ENCODE assay signal across 20 cellular contexts in the genomic region with DNA sequence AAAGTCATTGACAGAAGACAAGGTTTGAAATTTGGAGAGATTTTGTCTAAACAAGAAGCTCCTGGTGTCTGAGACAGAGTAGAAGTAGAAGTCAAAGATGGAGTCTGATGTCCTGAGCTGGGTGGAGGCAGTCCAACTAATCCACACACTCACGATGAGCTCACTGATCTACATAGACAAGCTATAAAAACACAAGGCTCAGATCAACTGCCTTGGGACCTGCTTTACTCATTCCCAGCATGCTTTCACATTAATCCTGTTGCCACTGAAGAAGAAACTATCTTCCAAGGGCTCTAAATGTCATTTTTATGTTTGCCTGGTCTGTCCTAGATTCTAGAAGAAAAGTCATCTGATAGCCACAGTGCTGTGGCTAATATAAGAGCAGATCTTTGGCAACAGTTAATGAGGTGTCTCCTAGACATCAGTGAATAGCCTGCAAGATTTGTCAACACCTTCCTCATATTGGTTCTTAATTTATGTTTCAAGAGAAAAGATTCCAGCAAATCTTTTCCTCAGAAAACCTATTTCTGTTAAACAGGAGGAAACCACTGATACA.
DNase-seq lines count a peak whose midpoint lies in the region; ATAC-seq, FAIRE-seq and TF ChIP-seq lines count a peak whose summit lies in the region.
"Had no signal": no experiment of that assay in that cellular context is flagged by ENCODE, and none has a peak within 500 bp of the region (broad histone marks: within the 10 kb centered on the region; RNA-seq: fewer than 3 reads in every experiment).

No MANE protein-coding gene starts in this region.

- no peaks in the 10 kb centered on the region for H3K36me3 Mint-ChIP-seq in astrocyte (ENCODE audit: low read depth, unreplicated experiment)
- H3K36me3 Mint-ChIP-seq: activated CD4-positive, alpha-beta memory T cell treated with anti-CD3 and anti-CD28 coated beads for 36 hours; mesothelial cell of epicardium had no signal

- peak overlapping the region; percentile 56 for H3K27ac ChIP-seq in GM23248
- H3K27ac ChIP-seq in astrocyte (ENCODE audit: low read depth, low read length), result no peak overlapping the region
- H3K27ac ChIP-seq in Karpas-422 (ENCODE audit: low read length), result no peak overlapping the region

- H2AFZ ChIP-seq in GM23248 (peak overlapping the region; percentile 65), astrocyte (ENCODE audit: low read depth, low read length) (no peak overlapping the region), Karpas-422 (ENCODE audit: low read length) (no peak overlapping the region)

- H4K20me1 ChIP-seq in GM23248 (ENCODE audit: insufficient read depth) (no peaks in the 10 kb centered on the region), astrocyte (ENCODE audit: insufficient read depth, low read length) (no peaks in the 10 kb centered on the region), Karpas-422 (ENCODE audit: insufficient read depth, low read depth, low read length) (no peaks in the 10 kb centered on the region)

- no peaks in the 10 kb centered on the region for H3K4me1 Mint-ChIP-seq in astrocyte (ENCODE audit: low read depth, unreplicated experiment)
- H3K4me1 Mint-ChIP-seq: stimulated activated naive CD8-positive, alpha-beta T cell treated with anti-CD3 and anti-CD28 coated beads, Interleukin-15, amount 100 ng/mL, for 72 hours had no signal

- in situ Hi-C loops in GM23248 (cut with MboI), result no loop called here

- H3K27ac Mint-ChIP-seq in astrocyte (ENCODE audit: unreplicated experiment), result no peak overlapping the region
- H3K27ac Mint-ChIP-seq: activated CD4-positive, alpha-beta memory T cell treated with anti-CD3 and anti-CD28 coated beads for 36 hours; activated T-cell treated with anti-CD3 and anti-CD28 coated beads, Interleukin-2, amount 50 U/mL, for 72 hours; stimulated activated naive CD8-positive, alpha-beta T cell treated with anti-CD3 and anti-CD28 coated beads, Interleukin-15, amount 100 ng/mL, for 72 hours had no signal

- no peak overlapping the region for H3K4me3 Mint-ChIP-seq in astrocyte (ENCODE audit: unreplicated experiment)
- H3K4me3 Mint-ChIP-seq: activated CD4-positive, alpha-beta memory T cell treated with anti-CD3 and anti-CD28 coated beads for 36 hours; activated T-cell treated with anti-CD3 and anti-CD28 coated beads, Interleukin-2, amount 50 U/mL, for 72 hours; mesothelial cell of epicardium; stimulated activated naive CD8-positive, alpha-beta T cell treated with anti-CD3 and anti-CD28 coated beads, Interleukin-15, amount 100 ng/mL, for 72 hours had no signal

- no peak overlapping the region for H3K4me3 ChIP-seq in GM23248
- H3K4me3 ChIP-seq in astrocyte (ENCODE audit: insufficient read depth, low read depth, low read length), result no peak overlapping the region
- no peak overlapping the region for H3K4me3 ChIP-seq in Karpas-422 (ENCODE audit: low read length)

- no peak for TF ChIP-seq CTCF in astrocyte (IDR thresholded peaks at IDR 0.05; ENCODE audit: insufficient read depth, low read depth, low read length)

- intact Hi-C loops in left ventricle myocardium superior (cut with micrococcal nuclease), result no loop called here

- no peaks in the 10 kb centered on the region for H3K9me2 ChIP-seq in GM23248 (ENCODE audit: insufficient read depth)
- no peaks in the 10 kb centered on the region for H3K9me2 ChIP-seq in Karpas-422 (replicated peaks; ENCODE audit: insufficient read depth, low read length)

- peak overlapping the region; percentile 23; the same call in 1 of the 2 replicates for H3K9ac ChIP-seq in GM23248
- no peak overlapping the region for H3K9ac ChIP-seq in astrocyte (ENCODE audit: low read length)
- no peak overlapping the region for H3K9ac ChIP-seq in Karpas-422 (ENCODE audit: low read length)

- H3K4me2 ChIP-seq in GM23248 (ENCODE audit: unreplicated experiment) (peak overlapping the region; percentile 27), astrocyte (ENCODE audit: low read length) (no peak overlapping the region), Karpas-422 (ENCODE audit: low read depth, low read length, poor library complexity, severe bottlenecking) (no peak overlapping the region)

- H3K27me3 ChIP-seq in GM23248 (replicated peaks; ENCODE audit: insufficient read depth), result no peaks in the 10 kb centered on the region
- H3K27me3 ChIP-seq in astrocyte (ENCODE audit: insufficient read depth, low read length), result no peaks in the 10 kb centered on the region
- no peaks in the 10 kb centered on the region for H3K27me3 ChIP-seq in Karpas-422 (ENCODE audit: low read length)

- no peaks in the 10 kb centered on the region for H3K9me3 Mint-ChIP-seq in astrocyte (ENCODE audit: unreplicated experiment)

- DNase-seq in A172 (ENCODE audit: low spot score) (peak; percentile 30), GM23248 (peak; percentile 94), astrocyte (ENCODE audit: low read depth) (peak; percentile 31), left ventricle myocardium superior (no peak), HTR-8/SVneo (ENCODE audit: insufficient read length, low spot score) (no peak), Karpas-422 (no peak)
- DNase-seq: ACHN; activated CD4-positive, alpha-beta memory T cell treated with anti-CD3 and anti-CD28 coated beads for 36 hours; activated T-cell treated with anti-CD3 and anti-CD28 coated beads, Interleukin-2, amount 50 U/mL, for 72 hours; Caco-2; head of caudate nucleus; NCI-H1694 treated with DMSO at 0.1 percent for 48 hours; NCI-H524 treated with DMSO at 0.1 percent for 48 hours; stimulated activated CD4-positive, alpha-beta T cell treated with anti-CD3 and anti-CD28 coated beads, Interleukin-12 subunit alpha, Interleukin-12 subunit beta, amount 100 ng/mL, for 4 hours; stimulated activated naive CD8-positive, alpha-beta T cell treated with anti-CD3 and anti-CD28 coated beads, Interleukin-15, amount 100 ng/mL, for 72 hours had no signal

- no peaks in the 10 kb centered on the region for H3K9me3 ChIP-seq in GM23248 (ENCODE audit: low read depth)
- no peaks in the 10 kb centered on the region for H3K9me3 ChIP-seq in astrocyte (ENCODE audit: insufficient read depth, low read depth, low read length)
- no peaks in the 10 kb centered on the region for H3K9me3 ChIP-seq in Karpas-422 (ENCODE audit: low read length)
- H3K9me3 ChIP-seq: Caco-2 had no signal

- peak; percentile 59 for ATAC-seq in left ventricle myocardium superior
- ATAC-seq in HG03469 (IDR thresholded peaks at IDR 0.05; ENCODE audit: unreplicated experiment), result no peak
- no peak for ATAC-seq in GM19467 (IDR thresholded peaks at IDR 0.05; ENCODE audit: unreplicated experiment)
- ATAC-seq: activated T-cell treated with anti-CD3 and anti-CD28 coated beads, Interleukin-2, amount 50 U/mL, for 72 hours; stimulated activated naive CD8-positive, alpha-beta T cell treated with anti-CD3 and anti-CD28 coated beads, Interleukin-15, amount 100 ng/mL, for 72 hours had no signal

- peaks cover 18% of the 10 kb centered on the region for H3F3A ChIP-seq in GM23248 (ENCODE audit: insufficient read depth)

- FAIRE-seq in astrocyte (lab: Jason Lieb, UNC) (peak; percentile 93), HTR-8/SVneo (lab: Jason Lieb, UNC) (no peak)
- FAIRE-seq: GM18507, keratinocyte had no signal

- H3K79me2 ChIP-seq in GM23248 (ENCODE audit: insufficient read depth) (no peaks in the 10 kb centered on the region), astrocyte (ENCODE audit: insufficient read depth, low read length) (no peaks in the 10 kb centered on the region), Karpas-422 (ENCODE audit: low read length) (no peaks in the 10 kb centered on the region)

- H3K27me3 Mint-ChIP-seq in astrocyte (ENCODE audit: low read depth, unreplicated experiment), result no peaks in the 10 kb centered on the region
- H3K27me3 Mint-ChIP-seq: activated CD4-positive, alpha-beta memory T cell treated with anti-CD3 and anti-CD28 coated beads for 36 hours; stimulated activated naive CD8-positive, alpha-beta T cell treated with anti-CD3 and anti-CD28 coated beads, Interleukin-15, amount 100 ng/mL, for 72 hours had no signal

- peaks cover 32% of the 10 kb centered on the region for H3K4me1 ChIP-seq in GM23248 (ENCODE audit: insufficient read depth)
- H3K4me1 ChIP-seq in astrocyte (ENCODE audit: insufficient read depth, low read length), result no peaks in the 10 kb centered on the region
- H3K4me1 ChIP-seq in Karpas-422 (ENCODE audit: low read length), result no peaks in the 10 kb centered on the region
- H3K4me1 ChIP-seq: Caco-2 had no signal

- WGBS in GM23248 (ENCODE audit: low coverage in 1 of 2, low lambda C conversion rate in 2 of 2, missing lambda C conversion rate in 2 of 2), 2 experiments, result 0 to 16% methylated on average over 1 of the region's 1 CpG

- no peaks in the 10 kb centered on the region for H3K36me3 ChIP-seq in GM23248 (ENCODE audit: low read depth)
- H3K36me3 ChIP-seq in astrocyte (ENCODE audit: insufficient read depth, low read length), result no peaks in the 10 kb centered on the region
- no peaks in the 10 kb centered on the region for H3K36me3 ChIP-seq in Karpas-422 (ENCODE audit: insufficient read depth, low read length)

Comparison
In these comparisons a context has a peak if more than half of its experiments do, and no peak if none do; other contexts are left out.
1. DNase-seq: peak in A172 (single experiment), GM23248 (single experiment) and astrocyte (single experiment); none in left ventricle myocardium superior (single experiment), HTR-8/SVneo (single experiment) and Karpas-422 (single experiment).